In genomic region chr5:159953609-159954008, GRCh38 we compare ENCODE assay signal across 27 cellular contexts. TPM values are rescaled to one million over a fixed set of nuclear protein-coding genes. Genes with fewer than 3 reads are reported as not detected.
"Had no signal": no experiment of that assay in that cellular context is flagged by ENCODE, and none has a peak within 500 bp of the region (broad histone marks: within the 10 kb centered on the region; RNA-seq: fewer than 3 reads in every experiment).

No MANE protein-coding gene starts in this region.

- FAIRE-seq: colon, endometrium, islet of Langerhans, keratinocyte had no signal

- DNase-seq: dermis blood vessel endothelial cell; dorsolateral prefrontal cortex; effector CD4-positive, alpha-beta T cell; effector memory CD4-positive, alpha-beta T cell; erythroblast; esophagus squamous epithelium; foreskin fibroblast; foreskin melanocyte; gastrocnemius medialis; glutamatergic neuron; head of caudate nucleus; heart right ventricle; hippocampal formation; left cardiac atrium; left lung; left ventricle myocardium superior; lower lobe of right lung; mesenchymal stem cell; midbrain had no signal

- ATAC-seq: esophagus mucosa, gastrocnemius medialis, heart right ventricle, left cardiac atrium, left lung, left ventricle myocardium superior, lower lobe of right lung had no signal

- H3K9me3 ChIP-seq: esophagus squamous epithelium, gastrocnemius medialis, heart right ventricle, left lung, lower lobe of right lung had no signal

- H3K4me3 ChIP-seq: coronary artery, dorsolateral prefrontal cortex, esophagus squamous epithelium, gastrocnemius medialis, heart right ventricle, left lung, lower lobe of right lung had no signal

- H3K27ac ChIP-seq: coronary artery, dorsolateral prefrontal cortex, epithelial cell of prostate, esophagus squamous epithelium, gastrocnemius medialis, heart right ventricle, left lung, lower lobe of right lung had no signal

- H3K4me1 ChIP-seq: esophagus squamous epithelium, gastrocnemius medialis, heart right ventricle, left lung, lower lobe of right lung had no signal

- H3K36me3 ChIP-seq: esophagus squamous epithelium, gastrocnemius medialis, heart right ventricle, left lung, lower lobe of right lung had no signal

- H3K27me3 ChIP-seq: dorsolateral prefrontal cortex, gastrocnemius medialis, heart right ventricle, left lung had no signal

RNA-seq across cellular contexts. Expression of gene ADRA1B, which starts 37.3 kb away (rescaled TPM):
- total RNA-seq: esophagus mucosa, mononuclear cell had no signal
